In the genomic region with DNA sequence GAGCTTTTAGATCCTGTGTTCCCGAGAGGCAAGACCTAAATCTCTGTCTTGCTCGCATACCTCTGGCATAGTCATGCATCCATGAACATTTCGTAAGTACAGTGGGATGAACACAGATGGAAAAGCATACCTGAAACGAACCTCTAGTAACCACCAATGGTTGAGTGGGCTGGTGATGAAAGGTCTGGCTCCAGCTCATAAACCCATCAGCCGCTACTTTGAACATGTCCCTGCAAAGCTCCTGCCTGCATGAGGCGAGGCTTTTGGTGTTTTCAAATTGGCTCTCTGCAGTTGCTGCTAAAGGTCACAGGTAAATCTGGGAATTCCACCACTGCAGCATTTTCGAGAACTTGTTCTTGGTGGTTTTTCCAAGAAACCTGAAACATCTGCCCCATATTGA, we compare ENCODE assay signal across 1 cellular context.
TF ChIP-seq lines count a peak whose summit lies in the region.

No MANE protein-coding gene starts in this region.

TF ChIP-seq in HepG2, 621 proteins besides CTCF, POLR2A, EP300 and RAD21:
- TF ChIP-seq SP4 (CRISPR knock-in tag; IDR thresholded peaks at IDR 0.05): 0 out of 2 replicates have a peak, but pooled peaks have one; percentile 21
- no peak for TF ChIP-seq JUND (CRISPR knock-in tag; IDR thresholded peaks at IDR 0.05)
- TF ChIP-seq ZFAT (CRISPR knock-in tag; conservative IDR thresholded peaks at IDR 0.05): peak; percentile 93
